In the genomic region with DNA sequence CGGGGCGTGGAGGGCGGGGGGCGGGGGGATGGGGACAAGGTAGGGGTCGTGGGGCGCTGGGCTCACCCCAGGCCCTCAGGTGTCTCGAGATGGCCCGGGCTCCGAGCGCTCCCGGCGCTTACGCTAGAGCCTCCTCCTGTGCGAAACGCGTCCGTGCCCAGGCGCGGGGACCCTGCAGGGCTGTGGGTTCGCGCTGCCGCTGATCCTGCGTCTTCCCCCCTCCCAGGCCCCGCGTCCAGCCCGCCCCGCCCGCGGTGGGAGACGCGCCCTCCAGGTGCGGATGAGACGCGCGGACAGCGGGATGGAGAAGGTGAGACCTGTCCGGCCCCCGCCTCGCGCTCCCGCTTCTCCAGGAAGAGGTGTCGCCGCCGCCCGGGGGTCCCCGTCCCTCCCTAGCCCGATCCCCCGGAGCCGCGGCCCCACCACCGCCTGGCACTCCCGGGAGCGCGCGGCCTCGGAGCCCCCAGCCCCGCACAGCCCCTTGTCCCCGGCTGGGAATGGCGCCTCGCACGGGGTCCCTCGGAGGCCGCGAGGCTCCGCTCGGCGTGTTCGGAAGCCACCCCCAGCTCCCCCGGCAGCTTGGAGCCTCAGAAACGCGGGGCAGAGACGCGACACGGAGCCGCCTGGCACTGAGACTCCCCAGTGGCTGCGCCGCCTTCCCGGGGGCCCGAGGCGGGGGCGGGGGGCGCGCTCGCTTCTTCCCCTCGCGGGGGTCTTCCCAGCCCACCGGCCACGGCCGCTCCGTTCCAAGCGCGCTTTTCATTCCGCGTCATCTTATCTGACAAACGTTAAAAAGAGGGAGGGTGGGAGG, we compare ENCODE assay signal across 8 cellular contexts. TPM values are rescaled to one million over a fixed set of nuclear protein-coding genes. Genes with fewer than 3 reads are reported as not detected.
DNase-seq lines count a peak whose midpoint lies in the region; TF ChIP-seq lines count a peak whose summit lies in the region.

No MANE protein-coding gene starts in this region.

- no peak overlapping the region for H2BK5ac ChIP-seq in mesendoderm (ENCODE audit: low read length)

- TF ChIP-seq CTCF in A673 (conservative IDR thresholded peaks at IDR 0.05; ENCODE audit: low read depth, low read length) (no peak), RWPE1 (conservative IDR thresholded peaks at IDR 0.05; ENCODE audit: low read depth) (no peak), colonic mucosa (IDR thresholded peaks at IDR 0.05) (no peak), osteoblast (IDR thresholded peaks at IDR 0.05; ENCODE audit: extremely low read depth, low read depth, low read length) (no peak)

- H3K4me1 ChIP-seq in A673 (ENCODE audit: insufficient read depth, low read length, poor library complexity, severe bottlenecking) = peaks cover 9% of the 10 kb centered on the region
- H3K4me1 ChIP-seq in colonic mucosa = peaks cover 12% of the 10 kb centered on the region
- peaks cover 5% of the 10 kb centered on the region for H3K4me1 ChIP-seq in mesendoderm (ENCODE audit: control insufficient read depth, low read depth, low read length)
- peaks cover 6% of the 10 kb centered on the region for H3K4me1 ChIP-seq in osteoblast (ENCODE audit: insufficient read depth, low read length)

- H3K79me1 ChIP-seq in mesendoderm (ENCODE audit: low read length) = no peaks in the 10 kb centered on the region

- H3K4me3 ChIP-seq in A673 (ENCODE audit: low read depth, low read length, poor library complexity, severe bottlenecking) (peak overlapping the region; percentile 34), colonic mucosa (peak overlapping the region; percentile 20), mesendoderm (ENCODE audit: low read length) (no peak overlapping the region), osteoblast (ENCODE audit: insufficient read depth, low read length) (no peak overlapping the region)

- no peak overlapping the region for H2AK5ac ChIP-seq in mesendoderm (ENCODE audit: low read length)

- H4K20me1 ChIP-seq in osteoblast (ENCODE audit: insufficient read depth, low read length) = no peaks in the 10 kb centered on the region

- H3K18ac ChIP-seq in mesendoderm (ENCODE audit: low read length) = no peak overlapping the region

- H3K36me3 ChIP-seq in A673 (ENCODE audit: insufficient read depth, low read length, poor library complexity, severe bottlenecking) = no peaks in the 10 kb centered on the region
- no peaks in the 10 kb centered on the region for H3K36me3 ChIP-seq in colonic mucosa
- H3K36me3 ChIP-seq in mesendoderm (ENCODE audit: control insufficient read depth, insufficient read depth, low read length) = no peaks in the 10 kb centered on the region
- no peaks in the 10 kb centered on the region for H3K36me3 ChIP-seq in osteoblast (ENCODE audit: insufficient read depth, low read length)

- H3K27ac ChIP-seq in A673 (ENCODE audit: low read depth, low read length, poor library complexity, severe bottlenecking) (no peak overlapping the region), RWPE1 (peak overlapping the region; percentile 26; the same call in 1 of the 2 replicates), colonic mucosa (no peak overlapping the region), mesendoderm (ENCODE audit: low read depth, low read length) (no peak overlapping the region), osteoblast (ENCODE audit: low read depth, low read length) (no peak overlapping the region)

- no peak overlapping the region for H2AFZ ChIP-seq in osteoblast (ENCODE audit: low read length)

- no peak overlapping the region for H3K4ac ChIP-seq in mesendoderm (ENCODE audit: low read depth, low read length)

- H3K23ac ChIP-seq in mesendoderm (ENCODE audit: low read length) = no peak overlapping the region

- H3K4me2 ChIP-seq in mesendoderm (ENCODE audit: low read length) = peak overlapping the region; percentile 27
- H3K4me2 ChIP-seq in osteoblast (ENCODE audit: insufficient read depth, low read length) = no peak overlapping the region

- H3K79me2 ChIP-seq in mesendoderm (ENCODE audit: control insufficient read depth, insufficient read depth, low read length) = no peaks in the 10 kb centered on the region
- no peaks in the 10 kb centered on the region for H3K79me2 ChIP-seq in osteoblast (ENCODE audit: insufficient read depth, low read length)

- POLR2A ChIA-PET in A673 (lab: Charles Lee; ENCODE audit: low non-redundant PET) (no interaction called here), RWPE1 (lab: Yijun Ruan, JAX; ENCODE audit: low non-redundant PET) (no interaction called here)

- no peak overlapping the region for H2BK120ac ChIP-seq in mesendoderm (ENCODE audit: low read depth, low read length)

- DNase-seq in A673 (ENCODE audit: low spot score) = peak; percentile 31
- peak; percentile 11 for DNase-seq in RWPE1 (ENCODE audit: low spot score)
- DNase-seq in colonic mucosa = peak; percentile 42
- DNase-seq in mesendoderm = peak; percentile 44
- peak; percentile 61 for DNase-seq in ureter (ENCODE audit: low spot score)
- DNase-seq in osteoblast (ENCODE audit: insufficient read length, low spot score, missing footprints) = no peak
- no peak for DNase-seq in SW 1271 (lab: John Stamatoyannopoulos, UW)
- DNase-seq in NCI-H1048 (lab: John Stamatoyannopoulos, UW) = no peak

- H3K9ac ChIP-seq in colonic mucosa (ENCODE audit: low read depth in 2 of 2, low read length in 2 of 2) = no peak overlapping the region
- H3K9ac ChIP-seq in mesendoderm (ENCODE audit: low read length) = no peak overlapping the region

- intact Hi-C loops in A673 (cut with micrococcal nuclease; ENCODE audit: unreplicated experiment) = no loop called here
- intact Hi-C loops in colonic mucosa (cut with DNase I) = no loop called here

- no CpG with 5 or more reads among the region's 95 CpGs for WGBS in mesendoderm (ENCODE audit: extremely low coverage, insufficient coverage, low lambda C conversion rate)

- H3K27me3 ChIP-seq in A673 (replicated peaks; ENCODE audit: insufficient read depth, low read depth, low read length, poor library complexity) (no peaks in the 10 kb centered on the region), colonic mucosa (no peaks in the 10 kb centered on the region), mesendoderm (ENCODE audit: insufficient read depth, low read length, poor library complexity) (peaks cover 2% of the 10 kb centered on the region), osteoblast (ENCODE audit: insufficient read depth, low read length) (no peaks in the 10 kb centered on the region)

- H3K56ac ChIP-seq in mesendoderm (ENCODE audit: low read length) = peak overlapping the region; percentile 49

- no peak overlapping the region for H4K5ac ChIP-seq in mesendoderm (ENCODE audit: low read length)

- H4K8ac ChIP-seq in mesendoderm (ENCODE audit: low read depth, low read length) = no peak overlapping the region

- no TSS peak for BruUV-seq in A673 (replicated peaks; lab: Mats Ljungman, UMichigan)

- H3K9me3 ChIP-seq in A673 (ENCODE audit: low read depth, low read length, poor library complexity, severe bottlenecking) (no peaks in the 10 kb centered on the region), colonic mucosa (no peaks in the 10 kb centered on the region), osteoblast (ENCODE audit: low read depth, low read length) (peaks cover 3% of the 10 kb centered on the region)

- CTCF ChIA-PET in A673 (lab: Charles Lee) = no interaction called here
- CTCF ChIA-PET in RWPE1 (lab: Yijun Ruan, JAX) = no interaction called here

- no peak overlapping the region for H2BK15ac ChIP-seq in mesendoderm (replicated peaks; ENCODE audit: low read depth)

RNA-seq across cellular contexts. Expression of a gene that starts 27.6 kb away (rescaled TPM):
- total RNA-seq in A673 (2021) = 24.0 and 32.5 TPM in 2 replicates
- total RNA-seq in colonic mucosa = 10 to 100 TPM; 49.8 to 59.7 TPM
- 11.2 TPM for polyA plus RNA-seq in mesendoderm (2013, experiment 1 of 2)
- 10.9 TPM for polyA plus RNA-seq in mesendoderm (2013, experiment 2 of 2)
- total RNA-seq in ureter = 122 TPM
- 30.8 and 35.9 TPM in 2 replicates for total RNA-seq in osteoblast

RNA-seq across cellular contexts. Expression of a gene that starts 52.7 kb away (rescaled TPM):
- total RNA-seq in A673 (2021) (2.2 and 3.6 TPM in 2 replicates), colonic mucosa (1 to 10 TPM in 1 of 2 donors, under 1 TPM in 1; 0.52 to 1.2 TPM), ureter (1.7 TPM), osteoblast (0.36 TPM in 1 of 2 replicates, not detected in the other)
- 10.0 TPM for polyA plus RNA-seq in mesendoderm (2013, experiment 1 of 2)
- polyA plus RNA-seq in mesendoderm (2013, experiment 2 of 2) = 10.4 TPM

Comparison
In these comparisons a context has a peak if more than half of its experiments do, and no peak if none do; other contexts are left out.
1. DNase-seq: peak in A673 (single experiment), RWPE1 (single experiment), colonic mucosa (single experiment), mesendoderm (single experiment) and ureter (single experiment); none in osteoblast (single experiment), SW 1271 (0 of 2) and NCI-H1048 (single experiment).
2. H3K4me3 ChIP-seq: peak in A673 (single experiment) and colonic mucosa (single experiment); none in mesendoderm (single experiment) and osteoblast (single experiment).